9 cellular contexts compared by ENCODE assay signal in the genomic region with DNA sequence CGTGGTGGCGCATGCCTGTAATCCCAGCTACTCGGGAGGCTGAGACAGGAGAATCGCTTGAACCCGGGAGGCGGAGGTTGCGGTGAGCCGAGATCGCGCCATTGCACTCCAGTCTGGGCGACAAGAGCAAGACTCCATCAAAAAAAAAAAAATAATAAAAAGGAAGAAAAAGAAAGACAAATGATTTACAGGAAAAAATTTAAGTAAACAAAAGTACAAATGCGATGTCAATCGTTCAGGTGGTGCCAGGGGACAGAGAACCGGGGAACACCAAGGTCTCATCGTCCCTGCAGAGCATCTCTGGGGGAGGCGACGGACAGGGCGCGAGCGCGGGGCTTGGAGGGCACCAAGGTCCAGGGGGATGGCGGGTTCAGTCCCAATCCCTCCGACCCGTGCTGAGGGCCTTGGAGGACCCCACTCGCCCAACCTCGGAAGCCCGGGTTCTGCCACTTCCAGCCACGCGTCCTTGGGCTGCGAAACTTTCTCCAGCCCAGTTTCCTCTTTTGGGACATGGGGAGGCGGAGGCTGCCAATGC. TPM values are rescaled to one million over a fixed set of nuclear protein-coding genes. Genes with fewer than 3 reads are reported as not detected.
DNase-seq lines count a peak whose midpoint lies in the region; ATAC-seq, FAIRE-seq and TF ChIP-seq lines count a peak whose summit lies in the region.
"Had no signal": no experiment of that assay in that cellular context is flagged by ENCODE, and none has a peak within 500 bp of the region (broad histone marks: within the 10 kb centered on the region; RNA-seq: fewer than 3 reads in every experiment).

No MANE protein-coding gene starts in this region.

- peak; percentile 13 for ATAC-seq in GM18502 (IDR thresholded peaks at IDR 0.05; ENCODE audit: poor library complexity, unreplicated experiment)
- ATAC-seq in HG03378 (IDR thresholded peaks at IDR 0.05; ENCODE audit: unreplicated experiment) = peak; percentile 3
- peak; percentile 9 for ATAC-seq in HepG2
- ATAC-seq in GM21737 (IDR thresholded peaks at IDR 0.05; ENCODE audit: unreplicated experiment) = no peak
- ATAC-seq in GM21529 (IDR thresholded peaks at IDR 0.05; ENCODE audit: unreplicated experiment) = no peak

- peak overlapping the region; percentile 95 for H3K9ac ChIP-seq in HepG2 (ENCODE audit: insufficient read depth, low read depth, low read length)

- WGBS in HepG2 (ENCODE audit: low lambda C conversion rate) = 62% methylated on average over 17 of the region's 31 CpGs
- 27% methylated on average over 31 of the region's 31 CpGs for WGBS in thymus

- POLR2A ChIA-PET in HepG2 (lab: Yijun Ruan, JAX) = interaction anchor here (1.0 to 1.5 kb wide), 11 partner anchors 8 to 656 kb away, joined by 4 to 15 read pairs (median 7); a partner anchor contains a TSS

- TSS peak; percentile 55 for BruUV-seq in HepG2 (replicated peaks; lab: Mats Ljungman, UMichigan)

- TF ChIP-seq EP300 in HepG2 (IDR thresholded peaks at IDR 0.05; ENCODE audit: low read depth in 2 of 2, low read length in 2 of 2) (no peak), HepG2 (CRISPR knock-in tag; IDR thresholded peaks at IDR 0.05; ENCODE audit: borderline replicate concordance) (no peak)

- H3K9me3 ChIP-seq in HepG2 (ENCODE audit: low read length) (no peaks in the 10 kb centered on the region), thymus (ENCODE audit: control insufficient read depth) (no peaks in the 10 kb centered on the region)

- no peak for FAIRE-seq in HepG2 (lab: Jason Lieb, UNC)

- peaks cover 39% of the 10 kb centered on the region for H3K4me1 ChIP-seq in HepG2 (ENCODE audit: insufficient read depth, low read length)
- H3K4me1 ChIP-seq in thymus (ENCODE audit: control insufficient read depth, insufficient read depth, low read length) = peaks cover 17% of the 10 kb centered on the region

- CTCF ChIA-PET in HepG2 (lab: Yijun Ruan, JAX; ENCODE audit: low intra/inter-chr PET ratio, low total read pairs) = no interaction called here

- H3K4me3 ChIP-seq in astrocyte of the cerebellum (ENCODE audit: low read depth, low read length) = peak overlapping the region; percentile 70
- peak overlapping the region; percentile 80 to 95 (median 90); a peak in 5 of 6 replicates for H3K4me3 ChIP-seq in HepG2 (replicated peaks in 1 of 3; ENCODE audit: insufficient read depth in 1 of 3, low read depth in 2 of 3, low read length in 3 of 3)
- peak overlapping the region; percentile 75 for H3K4me3 ChIP-seq in thymus (ENCODE audit: low read length)

- in situ Hi-C loops in astrocyte of the cerebellum (cut with HindIII; ENCODE audit: low sequenced_read_pairs) = no loop called here
- in situ Hi-C loops in HepG2 (cut with HindIII; ENCODE audit: extremely low pct_ligation_motif_present, low pct_unique_long_range_greater_than_20kb) = no loop called here

- no peak for TF ChIP-seq RAD21 in HepG2 (CRISPR knock-in tag; IDR thresholded peaks at IDR 0.05)

- peaks cover 35% of the 10 kb centered on the region for H3K79me2 ChIP-seq in HepG2 (ENCODE audit: insufficient read depth, low read length)

- TF ChIP-seq POLR2A in HepG2 (IDR thresholded peaks at IDR 0.05; ENCODE audit: insufficient read depth in 1 of 2, low read depth in 2 of 2, low read length in 2 of 2) = no peak

- H3K27me3 ChIP-seq in HepG2 (ENCODE audit: control insufficient read depth in 1 of 2, insufficient read depth in 2 of 2, low read length in 2 of 2) = peaks cover 0 to 7% of the 10 kb centered on the region in 2 experiments; a peak in 1 of 5 replicates
- no peaks in the 10 kb centered on the region for H3K27me3 ChIP-seq in thymus (ENCODE audit: control insufficient read depth, insufficient read depth)

- peaks cover 34% of the 10 kb centered on the region for H4K20me1 ChIP-seq in HepG2 (ENCODE audit: insufficient read depth, low read length)

- H3K36me3 ChIP-seq in HepG2 (replicated peaks in 1 of 2; ENCODE audit: control insufficient read depth in 1 of 2, insufficient read depth in 2 of 2, low read length in 2 of 2) (peaks cover 9 to 28% of the 10 kb centered on the region in 2 experiments), thymus (ENCODE audit: control insufficient read depth, insufficient read depth) (peaks cover 18% of the 10 kb centered on the region)

- no peak for DNase-seq in astrocyte of the cerebellum (ENCODE audit: low read depth)
- no peak for DNase-seq in HepG2 (ENCODE audit: low spot score)
- DNase-seq in GOT3 (lab: John Stamatoyannopoulos, UW) = no peak

- no peak overlapping the region for H2AFZ ChIP-seq in HepG2 (ENCODE audit: low read length)

- H3K27ac ChIP-seq in HepG2 (ENCODE audit: extremely low read length, insufficient read depth, low read length) (peak overlapping the region; percentile 11), thymus (ENCODE audit: low read depth) (no peak overlapping the region)

- peak overlapping the region; percentile 94 for H3K4me2 ChIP-seq in HepG2 (ENCODE audit: low read depth, low read length)

- intact Hi-C loops in HepG2 (cut with micrococcal nuclease; ENCODE audit: unreplicated experiment) = no loop called here

- TF ChIP-seq CTCF in astrocyte of the cerebellum (IDR thresholded peaks at IDR 0.05; ENCODE audit: low read depth, low read length, missing control alignments) = no peak
- no peak for TF ChIP-seq CTCF in HepG2 (CRISPR knock-in tag; IDR thresholded peaks at IDR 0.05)

RNA-seq across cellular contexts. Expression of a gene that starts 0.6 kb away (rescaled TPM):
- total RNA-seq in HepG2 (2016; rRNA removed; fragmentation: Illumina TruSeq; extraction: Trizol) = 111 and 132 TPM in 2 replicates
- total RNA-seq in HepG2 (2016; cell fraction: cytosol; rRNA removed; fragmentation: Illumina TruSeq; extraction: Trizol; ENCODE audit: low read depth) = 12.0 and 13.3 TPM in 2 replicates
- total RNA-seq in HepG2 (2016; cell fraction: insoluble cytoplasmic fraction; rRNA removed; fragmentation: Illumina TruSeq; extraction: Trizol) = 110 and 122 TPM in 2 replicates
- total RNA-seq in HepG2 (2016; cell fraction: membrane; rRNA removed; fragmentation: Illumina TruSeq; extraction: Trizol) = 37.5 and 44.0 TPM in 2 replicates
- total RNA-seq in HepG2 (2016; cell fraction: nucleus; rRNA removed; fragmentation: Illumina TruSeq; extraction: Trizol) = 54.8 and 64.8 TPM in 2 replicates
- 46.1 and 62.6 TPM in 2 replicates for polyA plus RNA-seq in HepG2 (2011; rRNA removed)
- 52.5 and 54.6 TPM in 2 replicates for polyA plus RNA-seq in HepG2 (2011; cell fraction: cytosol; rRNA removed)
- 28.6 and 30.1 TPM in 2 replicates for polyA plus RNA-seq in HepG2 (2011; cell fraction: nucleus; rRNA removed)
- polyA plus RNA-seq in HepG2 (2012) = 55.4 and 68.0 TPM in 2 replicates
- 12.0 and 13.6 TPM in 2 replicates for polyA plus RNA-seq in HepG2 (2016; cell fraction: cytosol; fragmentation: Illumina TruSeq; extraction: Trizol; ENCODE audit: low read depth)
- 241 and 256 TPM in 2 replicates for polyA plus RNA-seq in HepG2 (2016; cell fraction: insoluble cytoplasmic fraction; fragmentation: Illumina TruSeq; extraction: Trizol; ENCODE audit: low read depth)
- polyA plus RNA-seq in HepG2 (2016; cell fraction: membrane; fragmentation: Illumina TruSeq; extraction: Trizol; ENCODE audit: low read depth) = 36.3 and 40.6 TPM in 2 replicates
- 151 and 157 TPM in 2 replicates for polyA plus RNA-seq in HepG2 (2016; cell fraction: nucleus; fragmentation: Illumina TruSeq; extraction: Trizol; ENCODE audit: insufficient read depth, low read depth)
- 17.1 and 71.1 TPM in 2 replicates for polyA minus RNA-seq in HepG2 (2011; rRNA and poly(A)+ RNA removed; ENCODE audit: low replicate concordance)
- polyA minus RNA-seq in HepG2 (2011; cell fraction: cytosol; rRNA and poly(A)+ RNA removed) = 15.4 and 24.9 TPM in 2 replicates
- polyA minus RNA-seq in HepG2 (2011; cell fraction: nucleus; rRNA and poly(A)+ RNA removed) = 26.0 and 31.3 TPM in 2 replicates
- polyA plus RNA-seq in thymus = 146 TPM

RNA-seq across cellular contexts. Expression of a gene that starts 16.6 kb away (rescaled TPM):
- total RNA-seq in HepG2 (2016; rRNA removed; fragmentation: Illumina TruSeq; extraction: Trizol) = not detected in 2 replicates
- not detected in 2 replicates for total RNA-seq in HepG2 (2016; cell fraction: cytosol; rRNA removed; fragmentation: Illumina TruSeq; extraction: Trizol; ENCODE audit: low read depth)
- not detected in 2 replicates for total RNA-seq in HepG2 (2016; cell fraction: insoluble cytoplasmic fraction; rRNA removed; fragmentation: Illumina TruSeq; extraction: Trizol)
- not detected in 2 replicates for total RNA-seq in HepG2 (2016; cell fraction: membrane; rRNA removed; fragmentation: Illumina TruSeq; extraction: Trizol)
- not detected in 2 replicates for total RNA-seq in HepG2 (2016; cell fraction: nucleus; rRNA removed; fragmentation: Illumina TruSeq; extraction: Trizol)
- polyA plus RNA-seq in HepG2 (2011; rRNA removed) (0.03 TPM in 1 of 2 replicates, not detected in the other), thymus (under 0.01 TPM)
- not detected in 2 replicates for polyA plus RNA-seq in HepG2 (2011; cell fraction: cytosol; rRNA removed)
- not detected in 2 replicates for polyA plus RNA-seq in HepG2 (2011; cell fraction: nucleus; rRNA removed)
- 0.05 TPM in 1 of 2 replicates, not detected in the other for polyA plus RNA-seq in HepG2 (2012)
- polyA plus RNA-seq in HepG2 (2016; cell fraction: cytosol; fragmentation: Illumina TruSeq; extraction: Trizol; ENCODE audit: low read depth) = not detected in 2 replicates
- not detected in 2 replicates for polyA plus RNA-seq in HepG2 (2016; cell fraction: insoluble cytoplasmic fraction; fragmentation: Illumina TruSeq; extraction: Trizol; ENCODE audit: low read depth)
- polyA plus RNA-seq in HepG2 (2016; cell fraction: membrane; fragmentation: Illumina TruSeq; extraction: Trizol; ENCODE audit: low read depth) = not detected in 2 replicates
- polyA plus RNA-seq in HepG2 (2016; cell fraction: nucleus; fragmentation: Illumina TruSeq; extraction: Trizol; ENCODE audit: insufficient read depth, low read depth) = not detected in 2 replicates
- not detected in 2 replicates for polyA minus RNA-seq in HepG2 (2011; rRNA and poly(A)+ RNA removed; ENCODE audit: low replicate concordance)
- not detected in 2 replicates for polyA minus RNA-seq in HepG2 (2011; cell fraction: cytosol; rRNA and poly(A)+ RNA removed)
- polyA minus RNA-seq in HepG2 (2011; cell fraction: nucleus; rRNA and poly(A)+ RNA removed) = not detected in 2 replicates
- total RNA-seq: SK-MEL-5 had no signal

RNA-seq across cellular contexts. Expression of a gene that starts 28.9 kb away (rescaled TPM):
- total RNA-seq in HepG2 (2016; rRNA removed; fragmentation: Illumina TruSeq; extraction: Trizol) = 6.5 and 18.0 TPM in 2 replicates
- 9.3 and 10.3 TPM in 2 replicates for total RNA-seq in HepG2 (2016; cell fraction: cytosol; rRNA removed; fragmentation: Illumina TruSeq; extraction: Trizol; ENCODE audit: low read depth)
- total RNA-seq in HepG2 (2016; cell fraction: insoluble cytoplasmic fraction; rRNA removed; fragmentation: Illumina TruSeq; extraction: Trizol) = 6.3 and 18.2 TPM in 2 replicates
- total RNA-seq in HepG2 (2016; cell fraction: membrane; rRNA removed; fragmentation: Illumina TruSeq; extraction: Trizol) = 12.3 and 14.3 TPM in 2 replicates
- total RNA-seq in HepG2 (2016; cell fraction: nucleus; rRNA removed; fragmentation: Illumina TruSeq; extraction: Trizol) = 28.0 and 31.5 TPM in 2 replicates
- polyA plus RNA-seq in HepG2 (2011; rRNA removed) = 78.6 and 94.3 TPM in 2 replicates
- polyA plus RNA-seq in HepG2 (2011; cell fraction: cytosol; rRNA removed) = 35.8 and 36.7 TPM in 2 replicates
- 312 and 345 TPM in 2 replicates for polyA plus RNA-seq in HepG2 (2011; cell fraction: nucleus; rRNA removed)
- polyA plus RNA-seq in HepG2 (2012) = 25.4 and 34.0 TPM in 2 replicates
- polyA plus RNA-seq in HepG2 (2016; cell fraction: cytosol; fragmentation: Illumina TruSeq; extraction: Trizol; ENCODE audit: low read depth) = 6.9 and 8.7 TPM in 2 replicates
- 6.1 and 7.0 TPM in 2 replicates for polyA plus RNA-seq in HepG2 (2016; cell fraction: insoluble cytoplasmic fraction; fragmentation: Illumina TruSeq; extraction: Trizol; ENCODE audit: low read depth)
- 9.0 and 11.2 TPM in 2 replicates for polyA plus RNA-seq in HepG2 (2016; cell fraction: membrane; fragmentation: Illumina TruSeq; extraction: Trizol; ENCODE audit: low read depth)
- polyA plus RNA-seq in HepG2 (2016; cell fraction: nucleus; fragmentation: Illumina TruSeq; extraction: Trizol; ENCODE audit: insufficient read depth, low read depth) = 47.5 and 57.4 TPM in 2 replicates
- polyA minus RNA-seq in HepG2 (2011; rRNA and poly(A)+ RNA removed; ENCODE audit: low replicate concordance) = 97.9 and 139 TPM in 2 replicates
- 10.3 and 11.5 TPM in 2 replicates for polyA minus RNA-seq in HepG2 (2011; cell fraction: cytosol; rRNA and poly(A)+ RNA removed)
- 134 and 154 TPM in 2 replicates for polyA minus RNA-seq in HepG2 (2011; cell fraction: nucleus; rRNA and poly(A)+ RNA removed)
- 116 TPM for polyA plus RNA-seq in thymus

RNA-seq across cellular contexts. Expression of a gene that starts 50.1 kb away (rescaled TPM):
- 96.1 and 113 TPM in 2 replicates for total RNA-seq in HepG2 (2016; rRNA removed; fragmentation: Illumina TruSeq; extraction: Trizol)
- total RNA-seq in HepG2 (2016; cell fraction: cytosol; rRNA removed; fragmentation: Illumina TruSeq; extraction: Trizol; ENCODE audit: low read depth) = 68.1 and 88.8 TPM in 2 replicates
- total RNA-seq in HepG2 (2016; cell fraction: insoluble cytoplasmic fraction; rRNA removed; fragmentation: Illumina TruSeq; extraction: Trizol) = 97.1 and 114 TPM in 2 replicates
- total RNA-seq in HepG2 (2016; cell fraction: membrane; rRNA removed; fragmentation: Illumina TruSeq; extraction: Trizol) = 84.9 and 113 TPM in 2 replicates
- total RNA-seq in HepG2 (2016; cell fraction: nucleus; rRNA removed; fragmentation: Illumina TruSeq; extraction: Trizol) = 34.2 and 43.0 TPM in 2 replicates
- polyA plus RNA-seq in HepG2 (2011; rRNA removed) = 56.2 and 60.8 TPM in 2 replicates
- 78.2 and 86.1 TPM in 2 replicates for polyA plus RNA-seq in HepG2 (2011; cell fraction: cytosol; rRNA removed)
- polyA plus RNA-seq in HepG2 (2011; cell fraction: nucleus; rRNA removed) = 29.3 and 29.5 TPM in 2 replicates
- polyA plus RNA-seq in HepG2 (2012) = 75.3 and 78.7 TPM in 2 replicates
- polyA plus RNA-seq in HepG2 (2016; cell fraction: cytosol; fragmentation: Illumina TruSeq; extraction: Trizol; ENCODE audit: low read depth) = 93.8 and 147 TPM in 2 replicates
- polyA plus RNA-seq in HepG2 (2016; cell fraction: insoluble cytoplasmic fraction; fragmentation: Illumina TruSeq; extraction: Trizol; ENCODE audit: low read depth) = 159 and 169 TPM in 2 replicates
- polyA plus RNA-seq in HepG2 (2016; cell fraction: membrane; fragmentation: Illumina TruSeq; extraction: Trizol; ENCODE audit: low read depth) = 102 and 133 TPM in 2 replicates
- polyA plus RNA-seq in HepG2 (2016; cell fraction: nucleus; fragmentation: Illumina TruSeq; extraction: Trizol; ENCODE audit: insufficient read depth, low read depth) = 79.3 and 81.0 TPM in 2 replicates
- 38.1 and 80.1 TPM in 2 replicates for polyA minus RNA-seq in HepG2 (2011; rRNA and poly(A)+ RNA removed; ENCODE audit: low replicate concordance)
- 25.2 and 34.9 TPM in 2 replicates for polyA minus RNA-seq in HepG2 (2011; cell fraction: cytosol; rRNA and poly(A)+ RNA removed)
- 28.8 and 31.7 TPM in 2 replicates for polyA minus RNA-seq in HepG2 (2011; cell fraction: nucleus; rRNA and poly(A)+ RNA removed)
- 107 TPM for polyA plus RNA-seq in thymus

Comparison
In these comparisons a context has a peak if more than half of its experiments do, and no peak if none do; other contexts are left out.
1. ATAC-seq: peak in GM18502 (single experiment), HG03378 (single experiment) and HepG2 (single experiment); none in GM21737 (single experiment) and GM21529 (single experiment).
2. Peak in every context shown above with its lines, with median percentiles within 50 percentile points of each other: H3K4me3 ChIP-seq.